ENCODE assay signal across 1 cellular context in genomic region chr13:26061947-26062346, GRCh38.
TF ChIP-seq lines count a peak whose summit lies in the region.

No MANE protein-coding gene starts in this region.

TF ChIP-seq in GM23338, 12 proteins besides CTCF, POLR2A, EP300 and RAD21 (continued from another document):
- TF ChIP-seq, protein P1, sequence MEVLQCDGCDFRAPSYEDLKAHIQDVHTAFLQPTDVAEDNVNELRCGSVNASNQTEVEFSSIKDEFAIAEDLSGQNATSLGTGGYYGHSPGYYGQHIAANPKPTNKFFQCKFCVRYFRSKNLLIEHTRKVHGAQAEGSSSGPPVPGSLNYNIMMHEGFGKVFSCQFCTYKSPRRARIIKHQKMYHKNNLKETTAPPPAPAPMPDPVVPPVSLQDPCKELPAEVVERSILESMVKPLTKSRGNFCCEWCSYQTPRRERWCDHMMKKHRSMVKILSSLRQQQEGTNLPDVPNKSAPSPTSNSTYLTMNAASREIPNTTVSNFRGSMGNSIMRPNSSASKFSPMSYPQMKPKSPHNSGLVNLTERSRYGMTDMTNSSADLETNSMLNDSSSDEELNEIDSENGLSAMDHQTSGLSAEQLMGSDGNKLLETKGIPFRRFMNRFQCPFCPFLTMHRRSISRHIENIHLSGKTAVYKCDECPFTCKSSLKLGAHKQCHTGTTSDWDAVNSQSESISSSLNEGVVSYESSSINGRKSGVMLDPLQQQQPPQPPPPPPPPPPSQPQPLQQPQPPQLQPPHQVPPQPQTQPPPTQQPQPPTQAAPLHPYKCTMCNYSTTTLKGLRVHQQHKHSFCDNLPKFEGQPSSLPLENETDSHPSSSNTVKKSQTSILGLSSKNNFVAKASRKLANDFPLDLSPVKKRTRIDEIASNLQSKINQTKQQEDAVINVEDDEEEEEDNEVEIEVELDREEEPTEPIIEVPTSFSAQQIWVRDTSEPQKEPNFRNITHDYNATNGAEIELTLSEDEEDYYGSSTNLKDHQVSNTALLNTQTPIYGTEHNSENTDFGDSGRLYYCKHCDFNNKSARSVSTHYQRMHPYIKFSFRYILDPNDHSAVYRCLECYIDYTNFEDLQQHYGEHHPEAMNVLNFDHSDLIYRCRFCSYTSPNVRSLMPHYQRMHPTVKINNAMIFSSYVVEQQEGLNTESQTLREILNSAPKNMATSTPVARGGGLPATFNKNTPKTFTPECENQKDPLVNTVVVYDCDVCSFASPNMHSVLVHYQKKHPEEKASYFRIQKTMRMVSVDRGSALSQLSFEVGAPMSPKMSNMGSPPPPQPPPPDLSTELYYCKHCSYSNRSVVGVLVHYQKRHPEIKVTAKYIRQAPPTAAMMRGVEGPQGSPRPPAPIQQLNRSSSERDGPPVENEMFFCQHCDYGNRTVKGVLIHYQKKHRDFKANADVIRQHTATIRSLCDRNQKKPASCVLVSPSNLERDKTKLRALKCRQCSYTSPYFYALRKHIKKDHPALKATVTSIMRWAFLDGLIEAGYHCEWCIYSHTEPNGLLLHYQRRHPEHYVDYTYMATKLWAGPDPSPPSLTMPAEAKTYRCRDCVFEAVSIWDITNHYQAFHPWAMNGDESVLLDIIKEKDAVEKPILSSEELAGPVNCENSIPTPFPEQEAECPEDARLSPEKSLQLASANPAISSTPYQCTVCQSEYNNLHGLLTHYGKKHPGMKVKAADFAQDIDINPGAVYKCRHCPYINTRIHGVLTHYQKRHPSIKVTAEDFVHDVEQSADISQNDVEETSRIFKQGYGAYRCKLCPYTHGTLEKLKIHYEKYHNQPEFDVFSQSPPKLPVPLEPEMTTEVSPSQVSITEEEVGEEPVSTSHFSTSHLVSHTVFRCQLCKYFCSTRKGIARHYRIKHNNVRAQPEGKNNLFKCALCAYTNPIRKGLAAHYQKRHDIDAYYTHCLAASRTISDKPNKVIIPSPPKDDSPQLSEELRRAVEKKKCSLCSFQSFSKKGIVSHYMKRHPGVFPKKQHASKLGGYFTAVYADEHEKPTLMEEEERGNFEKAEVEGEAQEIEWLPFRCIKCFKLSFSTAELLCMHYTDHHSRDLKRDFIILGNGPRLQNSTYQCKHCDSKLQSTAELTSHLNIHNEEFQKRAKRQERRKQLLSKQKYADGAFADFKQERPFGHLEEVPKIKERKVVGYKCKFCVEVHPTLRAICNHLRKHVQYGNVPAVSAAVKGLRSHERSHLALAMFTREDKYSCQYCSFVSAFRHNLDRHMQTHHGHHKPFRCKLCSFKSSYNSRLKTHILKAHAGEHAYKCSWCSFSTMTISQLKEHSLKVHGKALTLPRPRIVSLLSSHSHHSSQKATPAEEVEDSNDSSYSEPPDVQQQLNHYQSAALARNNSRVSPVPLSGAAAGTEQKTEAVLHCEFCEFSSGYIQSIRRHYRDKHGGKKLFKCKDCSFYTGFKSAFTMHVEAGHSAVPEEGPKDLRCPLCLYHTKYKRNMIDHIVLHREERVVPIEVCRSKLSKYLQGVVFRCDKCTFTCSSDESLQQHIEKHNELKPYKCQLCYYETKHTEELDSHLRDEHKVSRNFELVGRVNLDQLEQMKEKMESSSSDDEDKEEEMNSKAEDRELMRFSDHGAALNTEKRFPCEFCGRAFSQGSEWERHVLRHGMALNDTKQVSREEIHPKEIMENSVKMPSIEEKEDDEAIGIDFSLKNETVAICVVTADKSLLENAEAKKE (CRISPR knock-in tag; IDR thresholded peaks at IDR 0.05), result no peak
